In the genomic region with DNA sequence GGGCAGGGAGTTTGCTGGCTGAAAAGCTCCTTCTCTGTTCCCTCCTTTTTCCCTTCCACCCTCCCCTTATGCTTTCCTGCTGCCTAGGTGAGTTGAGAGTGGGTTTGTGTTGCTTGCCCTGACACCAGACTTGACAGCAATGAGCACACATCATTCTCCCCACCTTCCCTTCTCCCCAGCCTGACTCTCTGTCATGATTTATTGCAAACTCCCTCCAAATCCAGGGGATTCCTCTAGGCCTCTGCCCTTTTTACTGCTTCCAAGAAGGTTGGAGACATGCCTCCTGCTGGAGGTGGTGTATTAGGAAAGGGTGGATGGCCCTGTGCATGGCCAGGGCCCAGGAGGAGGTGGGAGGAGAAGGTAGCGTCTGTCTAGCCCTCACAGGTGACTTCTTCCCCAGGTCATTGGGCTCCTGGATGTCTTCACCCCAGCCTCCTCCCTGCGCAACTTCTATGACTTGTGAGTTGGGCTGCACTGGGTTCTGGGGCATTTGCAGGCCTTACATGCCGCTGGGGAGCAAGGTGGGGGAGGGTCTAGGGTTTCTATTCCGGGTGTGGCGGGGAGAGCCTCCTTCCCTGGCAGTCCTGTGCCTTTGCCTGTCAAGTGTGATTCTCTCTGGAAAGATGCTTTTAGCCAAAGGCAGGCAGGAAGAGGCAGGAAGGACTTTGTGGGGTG, we compare ENCODE assay signal across 8 cellular contexts. TPM values are rescaled to one million over a fixed set of nuclear protein-coding genes. Genes with fewer than 3 reads are reported as not detected.
A peak's percentile ranks its signal among the peaks of the same experiment; 100 is the strongest.
DNase-seq lines count a peak whose midpoint lies in the region; ATAC-seq, FAIRE-seq and TF ChIP-seq lines count a peak whose summit lies in the region.

No MANE protein-coding gene starts in this region.

- peak overlapping the region; percentile 94 for H3K27ac Mint-ChIP-seq in activated T-cell treated with anti-CD3 and anti-CD28 coated beads, Interleukin-2, amount 50 U/mL, for 24 hours
- H3K27ac Mint-ChIP-seq in activated CD4-positive, alpha-beta memory T cell treated with anti-CD3 and anti-CD28 coated beads for 36 hours = peak overlapping the region; percentile 94

- H3K9me3 Mint-ChIP-seq in activated T-cell treated with anti-CD3 and anti-CD28 coated beads, Interleukin-2, amount 50 U/mL, for 24 hours = no peaks in the 10 kb centered on the region
- no peaks in the 10 kb centered on the region for H3K9me3 Mint-ChIP-seq in activated CD4-positive, alpha-beta memory T cell treated with anti-CD3 and anti-CD28 coated beads for 36 hours

- H3K27me3 ChIP-seq in stomach = peaks cover 0 to 24% (median 0%) of the 10 kb centered on the region in 3 donors

- H3K9ac ChIP-seq in kidney (ENCODE audit: low read length in 2 of 2) = peak overlapping the region in 1 of 2 donors; percentile 17

- CTCF ChIA-PET in activated CD4-positive, alpha-beta memory T cell treated with anti-CD3 and anti-CD28 coated beads for 36 hours (lab: Charles Lee) = interaction anchor here (1.0 to 3.6 kb wide), 12 partner anchors 7 to 228 kb away, joined by 3 to 36 read pairs (median 4); a partner anchor contains a TSS

- H3K4me1 ChIP-seq in kidney (ENCODE audit: control insufficient read depth in 1 of 2, insufficient read depth in 1 of 2, low read depth in 1 of 2, low read length in 2 of 2) (peaks cover 17 to 26% of the 10 kb centered on the region in 2 donors), stomach (peaks cover 13 to 51% (median 30%) of the 10 kb centered on the region in 4 donors)

- peaks cover 56% of the 10 kb centered on the region for H3K36me3 Mint-ChIP-seq in activated T-cell treated with anti-CD3 and anti-CD28 coated beads, Interleukin-2, amount 50 U/mL, for 24 hours (ENCODE audit: low read depth)
- H3K36me3 Mint-ChIP-seq in activated CD4-positive, alpha-beta memory T cell treated with anti-CD3 and anti-CD28 coated beads for 36 hours = peaks cover 27% of the 10 kb centered on the region

- TF ChIP-seq CTCF in kidney (IDR thresholded peaks at IDR 0.05; ENCODE audit: borderline replicate concordance, extremely low read depth, insufficient read depth) = no peak
- TF ChIP-seq CTCF in stomach (IDR thresholded peaks at IDR 0.05) = no peak

- no peak for TF ChIP-seq EP300 in stomach (IDR thresholded peaks at IDR 0.05)

- H3K4me3 ChIP-seq in kidney (ENCODE audit: low read length in 2 of 2) (peak overlapping the region in 1 of 2 donors; percentile 30), stomach (peak overlapping the region in 1 of 4 donors; percentile 58)

- peak overlapping the region; percentile 85 for H3K4me3 Mint-ChIP-seq in activated T-cell treated with anti-CD3 and anti-CD28 coated beads, Interleukin-2, amount 50 U/mL, for 24 hours
- peak overlapping the region; percentile 83 for H3K4me3 Mint-ChIP-seq in activated CD4-positive, alpha-beta memory T cell treated with anti-CD3 and anti-CD28 coated beads for 36 hours

- H3K36me3 ChIP-seq in kidney (ENCODE audit: control insufficient read depth in 1 of 2, insufficient read depth in 2 of 2, low read length in 2 of 2) (no peaks in the 10 kb centered on the region), stomach (peaks cover 14 to 34% (median 22%) of the 10 kb centered on the region in 4 donors)

- no peak for FAIRE-seq in kidney (lab: Jason Lieb, UNC)

- 85 to 96% (median 91%) methylated on average over 5 of the region's 5 CpGs for WGBS in stomach, 5 donors

- intact Hi-C loops in activated CD4-positive, alpha-beta memory T cell treated with anti-CD3 and anti-CD28 coated beads for 36 hours (cut with micrococcal nuclease) = loop anchor here (5.0 kb wide), 1 partner anchor 550 kb away; no protein-coding TSS in a partner anchor
- intact Hi-C loops in kidney (cut with DNase I) (no loop called here), stomach (cut with DNase I; ENCODE audit: low total_unique reads) (no loop called here)

- peaks cover 53% of the 10 kb centered on the region for H3K4me1 Mint-ChIP-seq in activated T-cell treated with anti-CD3 and anti-CD28 coated beads, Interleukin-2, amount 50 U/mL, for 24 hours (ENCODE audit: low read depth)
- peaks cover 36% of the 10 kb centered on the region for H3K4me1 Mint-ChIP-seq in activated CD4-positive, alpha-beta memory T cell treated with anti-CD3 and anti-CD28 coated beads for 36 hours (ENCODE audit: low read depth)

- H3K9me3 ChIP-seq in kidney (ENCODE audit: control insufficient read depth in 1 of 2, low read length in 2 of 2) (no peaks in the 10 kb centered on the region), stomach (no peaks in the 10 kb centered on the region)

- ATAC-seq in GM21528 (IDR thresholded peaks at IDR 0.05; ENCODE audit: low FRiP score, unreplicated experiment) = no peak

- POLR2A ChIA-PET in activated CD4-positive, alpha-beta memory T cell treated with anti-CD3 and anti-CD28 coated beads for 36 hours (lab: Charles Lee) = interaction anchor here (0.9 to 4.4 kb wide), 8 partner anchors 10 to 104 kb away, joined by 3 to 71 read pairs (median 5); a partner anchor contains a TSS

- no peaks in the 10 kb centered on the region for H3K27me3 Mint-ChIP-seq in activated T-cell treated with anti-CD3 and anti-CD28 coated beads, Interleukin-2, amount 50 U/mL, for 24 hours
- no peaks in the 10 kb centered on the region for H3K27me3 Mint-ChIP-seq in activated CD4-positive, alpha-beta memory T cell treated with anti-CD3 and anti-CD28 coated beads for 36 hours

- no peak for DNase-seq in activated T-cell treated with anti-CD3 and anti-CD28 coated beads, Interleukin-2, amount 50 U/mL, for 24 hours
- DNase-seq in activated T-cell treated with anti-CD3 and anti-CD28 coated beads, Interleukin-2, amount 50 U/mL, for 1 hour = no peak
- no peak for DNase-seq in activated CD4-positive, alpha-beta memory T cell treated with anti-CD3 and anti-CD28 coated beads for 36 hours
- DNase-seq in kidney = no peak
- DNase-seq in stomach = no peak
- DNase-seq in NCI-H1694 treated with DMSO at 0.1 percent for 48 hours (lab: John Stamatoyannopoulos, UW) = no peak
- no peak for DNase-seq in NCI-H1092 (lab: John Stamatoyannopoulos, UW)

- TF ChIP-seq POLR2A in stomach (IDR thresholded peaks at IDR 0.05) = no peak

- H3K27ac ChIP-seq in kidney (ENCODE audit: low read depth in 2 of 2, low read length in 2 of 2) = peak overlapping the region; percentile 67 to 88
- peak overlapping the region in 4 of 5 donors; percentile 83 to 93 (median 88) for H3K27ac ChIP-seq in stomach

RNA-seq across cellular contexts. Expression of a gene that starts 2.0 kb away (rescaled TPM):
- total RNA-seq in activated CD4-positive, alpha-beta memory T cell treated with anti-CD3 and anti-CD28 coated beads for 36 hours = 10 to 100 TPM; 61.0 to 65.0 TPM
- total RNA-seq in kidney (43.3 TPM), stomach (10 to 100 TPM; 19.8 to 95.9 (median 33.0) TPM)
- polyA plus RNA-seq in kidney (ENCODE audit: insufficient read depth, low read depth, low replicate concordance) (20.3 TPM), stomach (10 to 100 TPM; 28.7 to 57.1 (median 35.9) TPM)
